8 cellular contexts compared by ENCODE assay signal in the genomic region with DNA sequence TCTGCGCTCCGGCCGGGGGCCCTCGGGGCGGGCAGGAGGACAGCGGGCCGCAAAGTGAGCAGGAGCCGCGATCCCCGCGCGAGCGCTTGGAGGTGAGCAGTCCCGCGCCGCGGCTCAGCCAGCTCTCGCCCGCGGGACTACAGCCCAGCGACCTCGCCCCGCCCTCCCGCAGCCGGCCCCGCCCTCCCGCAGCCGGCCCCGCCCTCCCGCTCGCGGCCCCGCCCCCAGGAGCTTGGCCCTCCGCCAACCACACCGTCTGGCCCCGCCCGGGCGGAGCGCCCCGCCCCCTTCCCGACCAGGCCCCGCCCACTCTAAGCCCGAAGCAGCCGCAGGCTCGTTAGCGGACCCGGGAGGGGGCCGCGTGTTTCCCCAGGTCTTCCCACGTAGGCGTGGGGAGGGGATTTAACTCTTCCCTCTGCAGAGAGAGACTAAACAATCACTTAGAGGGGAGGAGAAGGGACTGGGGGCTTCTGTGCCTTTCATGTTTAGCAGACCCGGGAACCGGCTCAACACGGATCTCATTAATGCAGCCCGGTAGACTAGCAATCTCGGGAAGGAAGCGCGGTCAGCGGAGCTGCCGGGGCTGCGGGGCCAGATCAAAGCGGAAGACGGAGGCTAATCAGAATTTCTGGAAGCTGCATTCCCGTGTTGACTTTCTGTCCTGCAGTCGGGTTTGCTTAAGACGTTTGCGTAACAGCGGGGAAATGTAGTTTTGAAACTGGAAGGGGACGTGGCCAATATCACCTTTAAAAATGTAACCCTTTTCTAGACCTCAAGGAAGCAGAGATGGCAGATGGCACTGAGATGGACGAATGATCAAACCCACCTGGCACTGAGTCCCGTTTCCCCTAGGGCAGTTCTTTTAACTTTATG. TPM values are rescaled to one million over a fixed set of nuclear protein-coding genes. Genes with fewer than 3 reads are reported as not detected.
DNase-seq lines count a peak whose midpoint lies in the region; ATAC-seq and TF ChIP-seq lines count a peak whose summit lies in the region.

MYO10 (minus strand) TSS at position 139 of the 873 bp plus-strand sequence. CDS start 480 bp downstream, outside the sequence.

- ATAC-seq in GM18861 (IDR thresholded peaks at IDR 0.05; ENCODE audit: unreplicated experiment) (peak; percentile 47), HG03280 (IDR thresholded peaks at IDR 0.05; ENCODE audit: unreplicated experiment) (peak; percentile 71)
- peak; percentile 67 for ATAC-seq in stimulated activated memory B cell treated with anti-CD40 and anti-IgM and Interleukin-4, amounts not matched to agents 10 μg/mL and 1 μg/mL and 100 μg/mL, for 72 hours

- no peaks in the 10 kb centered on the region for H3K36me3 Mint-ChIP-seq in stimulated activated memory B cell treated with anti-CD40 and anti-IgM and Interleukin-4, amounts not matched to agents 10 μg/mL and 1 μg/mL and 100 μg/mL, for 72 hours

- TF ChIP-seq POLR2A in esophagus squamous epithelium (IDR thresholded peaks at IDR 0.05), result peak in 2 of 4 donors; percentile 39 to 80

- H3K27me3 ChIP-seq in esophagus squamous epithelium, result peaks cover 0 to 38% (median 0%) of the 10 kb centered on the region in 4 donors
- H3K27me3 ChIP-seq in muscle layer of colon (ENCODE audit: control insufficient read depth in 1 of 2, insufficient read depth in 2 of 2, low read length in 2 of 2), result peaks cover 25 to 37% of the 10 kb centered on the region in 2 donors

- peaks cover 73% of the 10 kb centered on the region for H3K27me3 Mint-ChIP-seq in stimulated activated memory B cell treated with anti-CD40 and anti-IgM and Interleukin-4, amounts not matched to agents 10 μg/mL and 1 μg/mL and 100 μg/mL, for 72 hours

- peaks cover 2% of the 10 kb centered on the region for H3K9me3 Mint-ChIP-seq in stimulated activated memory B cell treated with anti-CD40 and anti-IgM and Interleukin-4, amounts not matched to agents 10 μg/mL and 1 μg/mL and 100 μg/mL, for 72 hours

- intact Hi-C loops in esophagus squamous epithelium (cut with DNase I), result loop anchor here (10.0 kb wide), 2 partner anchors 152 to 198 kb away; no protein-coding TSS in a partner anchor

- peak; percentile 53 for DNase-seq in A172 (ENCODE audit: low spot score)
- DNase-seq in NOMO-1 treated with dmso at 0.1 percent for 144 hours (lab: John Stamatoyannopoulos, UW; ENCODE audit: unreplicated experiment), result peak; percentile 73
- peak; percentile 47 for DNase-seq in activated T-cell treated with anti-CD3 and anti-CD28 coated beads, Interleukin-2, amount 50 U/mL, for 1 hour
- no peak for DNase-seq in esophagus squamous epithelium (lab: John Stamatoyannopoulos, UW)

- no peak within 1 kb of the TSS for H3K27ac Mint-ChIP-seq in stimulated activated memory B cell treated with anti-CD40 and anti-IgM and Interleukin-4, amounts not matched to agents 10 μg/mL and 1 μg/mL and 100 μg/mL, for 72 hours

- no peak within 1 kb of the TSS for H3K9ac ChIP-seq in muscle layer of colon (ENCODE audit: low read length)

- H3K4me1 ChIP-seq in esophagus squamous epithelium, result peaks cover 0 to 60% (median 14%) of the 10 kb centered on the region in 3 donors
- peaks cover 13% of the 10 kb centered on the region for H3K4me1 ChIP-seq in muscle layer of colon (ENCODE audit: insufficient read depth, low read length)

- H3K9me3 ChIP-seq in esophagus squamous epithelium (no peaks in the 10 kb centered on the region), muscle layer of colon (ENCODE audit: low read length) (no peaks in the 10 kb centered on the region)

- H3K36me3 ChIP-seq in esophagus squamous epithelium (no peaks in the 10 kb centered on the region), muscle layer of colon (ENCODE audit: insufficient read depth, low read length) (no peaks in the 10 kb centered on the region)

- peak within 1 kb of the TSS; percentile 89 to 97 (median 94) for H3K27ac ChIP-seq in esophagus squamous epithelium
- no peak within 1 kb of the TSS for H3K27ac ChIP-seq in muscle layer of colon (ENCODE audit: low read depth, low read length)

- TF ChIP-seq CTCF in esophagus squamous epithelium (IDR thresholded peaks at IDR 0.05), result no peak

- WGBS in esophagus squamous epithelium, 2 donors, result 1 to 7% methylated on average over 5 to 33 of the region's 71 CpGs

- H3K4me3 ChIP-seq in esophagus squamous epithelium, result peak within 1 kb of the TSS; percentile 82 to 83 (median 83)
- H3K4me3 ChIP-seq in muscle layer of colon (ENCODE audit: low read depth in 1 of 2, low read length in 2 of 2), result peak within 1 kb of the TSS; percentile 65 to 73

- H3K4me1 Mint-ChIP-seq in stimulated activated memory B cell treated with anti-CD40 and anti-IgM and Interleukin-4, amounts not matched to agents 10 μg/mL and 1 μg/mL and 100 μg/mL, for 72 hours, result peaks cover 22% of the 10 kb centered on the region

- H3K4me3 Mint-ChIP-seq in stimulated activated memory B cell treated with anti-CD40 and anti-IgM and Interleukin-4, amounts not matched to agents 10 μg/mL and 1 μg/mL and 100 μg/mL, for 72 hours, result peak within 1 kb of the TSS; percentile 74

RNA-seq across cellular contexts. Expression of gene MYO10, which starts in this region (rescaled TPM):
- total RNA-seq in A172 (2014; rRNA removed; shearing (Covaris generic)), result 5.2 and 9.4 TPM in 2 replicates
- total RNA-seq in esophagus squamous epithelium, result 10 to 100 TPM; 21.0 to 29.8 (median 27.3) TPM
